ENCODE assay signal across 8 cellular contexts in the genomic region with DNA sequence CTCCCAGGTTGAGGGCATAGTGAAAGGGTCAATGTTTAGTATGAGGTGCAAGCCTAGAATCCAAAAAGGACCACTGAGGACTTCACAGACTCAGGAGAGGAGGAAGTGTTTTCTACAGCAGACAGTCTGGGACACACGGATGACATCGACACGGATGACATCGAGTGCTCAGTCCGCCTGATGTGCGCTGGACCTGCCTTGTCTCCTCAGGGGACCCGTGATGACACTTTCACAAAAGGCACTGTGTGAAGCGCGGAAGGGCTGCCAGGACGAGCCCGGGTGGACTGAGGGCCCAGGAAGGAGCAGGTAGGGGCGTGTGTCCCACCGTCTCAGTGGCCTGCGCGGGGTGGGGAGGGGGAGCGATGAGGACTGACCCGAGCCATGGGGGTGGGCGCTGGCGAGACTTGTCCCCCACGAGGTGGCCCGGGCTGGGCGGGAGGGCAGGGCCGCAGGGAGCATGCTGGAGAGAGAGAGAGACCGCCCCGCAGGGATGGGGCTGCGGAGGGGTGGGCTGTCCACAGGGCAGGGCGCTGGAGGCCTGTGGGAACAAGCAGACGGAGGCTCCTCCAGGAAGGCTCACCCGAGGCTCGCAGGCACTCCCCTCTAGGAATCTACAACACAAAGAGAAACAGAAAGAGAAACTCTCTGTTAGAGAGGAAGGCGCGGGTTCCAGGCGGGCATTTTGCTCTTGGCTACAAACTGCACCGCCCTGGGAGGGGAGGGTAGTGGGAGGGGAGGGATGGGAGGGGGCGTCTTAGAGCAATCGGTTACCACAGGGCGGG. TPM values are rescaled to one million over a fixed set of nuclear protein-coding genes. Genes with fewer than 3 reads are reported as not detected.
A peak's percentile ranks its signal among the peaks of the same experiment; 100 is the strongest.
DNase-seq lines count a peak whose midpoint lies in the region; ATAC-seq and TF ChIP-seq lines count a peak whose summit lies in the region.

No MANE protein-coding gene starts in this region.

- peak overlapping the region; percentile 92 for H3K4me3 Mint-ChIP-seq in activated CD8-positive, alpha-beta memory T cell treated with anti-CD3 and anti-CD28 coated beads, Interleukin-2, amount 10 ng/mL, durations not matched to agents 7 days and 5 days

- H3K4me2 ChIP-seq in KMS-11 = no peak overlapping the region

- TF ChIP-seq CTCF in KMS-11 (conservative IDR thresholded peaks at IDR 0.05; ENCODE audit: low read depth, low read length) (no peak), lower leg skin (IDR thresholded peaks at IDR 0.05) (no peak)

- peaks cover 83% of the 10 kb centered on the region for H3K4me1 Mint-ChIP-seq in activated CD8-positive, alpha-beta memory T cell treated with anti-CD3 and anti-CD28 coated beads, Interleukin-2, amount 10 ng/mL, durations not matched to agents 7 days and 5 days

- no peaks in the 10 kb centered on the region for H3K9me3 Mint-ChIP-seq in activated CD8-positive, alpha-beta memory T cell treated with anti-CD3 and anti-CD28 coated beads, Interleukin-2, amount 10 ng/mL, durations not matched to agents 7 days and 5 days (ENCODE audit: low read depth)

- H3K27me3 Mint-ChIP-seq in activated CD8-positive, alpha-beta memory T cell treated with anti-CD3 and anti-CD28 coated beads, Interleukin-2, amount 10 ng/mL, durations not matched to agents 7 days and 5 days = no peaks in the 10 kb centered on the region

- no peaks in the 10 kb centered on the region for H3K9me3 ChIP-seq in iPS-18a (ENCODE audit: control insufficient read depth, low read depth, low read length)

- peaks cover 6% of the 10 kb centered on the region; the same call in 1 of the 2 replicates for H3K79me2 ChIP-seq in KMS-11 (ENCODE audit: insufficient read depth, low read depth)

- DNase-seq in activated CD8-positive, alpha-beta memory T cell treated with anti-CD3 and anti-CD28 coated beads, Interleukin-2, amount 10 ng/mL, durations not matched to agents 7 days and 5 days = peak; percentile 91
- DNase-seq in stimulated activated naive CD4-positive, alpha-beta T cell treated with Interleukin-2 at 50 U/mL for 16 hours (lab: John Stamatoyannopoulos, UW) = peak; percentile 70
- DNase-seq in lower leg skin (ENCODE audit: low spot score in 2 of 2) (no peak), NCI-H1417 treated with DMSO at 0.1 percent for 48 hours (lab: John Stamatoyannopoulos, UW) (no peak), HT-29 (ENCODE audit: low spot score) (no peak), AG08395 (ENCODE audit: low spot score) (no peak)

- intact Hi-C loops in lower leg skin (cut with DNase I; ENCODE audit: low total_unique reads) = loop anchor here (10.0 kb wide), 2 partner anchors 165 to 215 kb away; partner anchors contain the start of gene GPR107

- no peaks in the 10 kb centered on the region for H3K27me3 ChIP-seq in KMS-11 (ENCODE audit: insufficient read depth, low read depth)
- no peaks in the 10 kb centered on the region for H3K27me3 ChIP-seq in iPS-18a (ENCODE audit: control insufficient read depth, insufficient read depth, low read length)

- H3K36me3 ChIP-seq in KMS-11 (ENCODE audit: insufficient read depth) (no peaks in the 10 kb centered on the region), iPS-18a (ENCODE audit: control insufficient read depth, low read depth, low read length) (peaks cover 2% of the 10 kb centered on the region)

- H3K36me3 Mint-ChIP-seq in activated CD8-positive, alpha-beta memory T cell treated with anti-CD3 and anti-CD28 coated beads, Interleukin-2, amount 10 ng/mL, durations not matched to agents 7 days and 5 days = peaks cover 47% of the 10 kb centered on the region

- no peak overlapping the region for H3K4me3 ChIP-seq in KMS-11 (IDR thresholded peaks at IDR 0.05; ENCODE audit: insufficient read depth, low read depth, low read length)
- peak overlapping the region; percentile 42 for H3K4me3 ChIP-seq in iPS-18a (ENCODE audit: low read length)
- H3K4me3 ChIP-seq in lower leg skin (ENCODE audit: low read depth, poor library complexity, severe bottlenecking) = no peak overlapping the region

- no peak for TF ChIP-seq POLR2A in lower leg skin (IDR thresholded peaks at IDR 0.05)

- H4K20me1 ChIP-seq in KMS-11 (ENCODE audit: insufficient read depth) = no peaks in the 10 kb centered on the region

- H3K9ac ChIP-seq in KMS-11 = no peak overlapping the region
- H3K9ac ChIP-seq in iPS-18a (ENCODE audit: low read length) = peak overlapping the region; percentile 28

- WGBS in lower leg skin, 2 donors = 65 to 69% methylated on average over 37 of the region's 37 CpGs

- peak overlapping the region; percentile 98 for H3K27ac Mint-ChIP-seq in activated CD8-positive, alpha-beta memory T cell treated with anti-CD3 and anti-CD28 coated beads, Interleukin-2, amount 10 ng/mL, durations not matched to agents 7 days and 5 days

- H3K4me1 ChIP-seq in KMS-11 (ENCODE audit: low read depth, poor library complexity, severe bottlenecking) (peaks cover 74% of the 10 kb centered on the region), iPS-18a (ENCODE audit: control insufficient read depth, low read depth, low read length) (peaks cover 18% of the 10 kb centered on the region)

- H3K27ac ChIP-seq in KMS-11 (peak overlapping the region; percentile 92; the same call in 1 of the 2 replicates), iPS-18a (ENCODE audit: low read length) (peak overlapping the region; percentile 16)

- peak; percentile 17 for ATAC-seq in activated CD8-positive, alpha-beta memory T cell treated with anti-CD3 and anti-CD28 coated beads, Interleukin-2, amount 10 ng/mL, durations not matched to agents 7 days and 5 days

- CTCF ChIA-PET in activated CD8-positive, alpha-beta memory T cell treated with anti-CD3 and anti-CD28 coated beads, Interleukin-2, amount 10 ng/mL, durations not matched to agents 7 days and 5 days (lab: Charles Lee) = interaction anchor here (0.6 to 5.5 kb wide), 11 partner anchors 14 to 1489 kb away, joined by 3 to 110 read pairs (median 5); no protein-coding TSS in a partner anchor

- no peak overlapping the region for H2AFZ ChIP-seq in KMS-11 (ENCODE audit: low read depth)

RNA-seq across cellular contexts. Expression of gene USP20, which starts 54.9 kb away (rescaled TPM):
- total RNA-seq in activated CD8-positive, alpha-beta memory T cell treated with anti-CD3 and anti-CD28 coated beads, Interleukin-2, amount 10 ng/mL, durations not matched to agents 7 days and 5 days = 100 to 1,000 TPM; 114 to 155 TPM
- total RNA-seq in lower leg skin = 10 to 100 TPM; 20.7 to 39.7 (median 36.1) TPM
- total RNA-seq in HT-29 (2014; rRNA removed; shearing (Covaris generic)) = 12.4 and 14.8 TPM in 2 replicates

RNA-seq across cellular contexts. Expression of gene C9orf78, which starts 55.1 kb away (rescaled TPM):
- total RNA-seq in activated CD8-positive, alpha-beta memory T cell treated with anti-CD3 and anti-CD28 coated beads, Interleukin-2, amount 10 ng/mL, durations not matched to agents 7 days and 5 days = 10 to 100 TPM; 77.7 to 90.2 TPM
- 100 to 1,000 TPM in 1 of 4 donors, 10 to 100 TPM in 3; 56.3 to 105 (median 61.3) TPM for total RNA-seq in lower leg skin
- total RNA-seq in HT-29 (2014; rRNA removed; shearing (Covaris generic)) = 27.9 and 37.8 TPM in 2 replicates

Comparison
In these comparisons a context has a peak if more than half of its experiments do, and no peak if none do; other contexts are left out.
1. DNase-seq: peak in activated CD8-positive, alpha-beta memory T cell treated with anti-CD3 and anti-CD28 coated beads, Interleukin-2, amount 10 ng/mL, durations not matched to agents 7 days and 5 days (single experiment) and stimulated activated naive CD4-positive, alpha-beta T cell treated with Interleukin-2 at 50 U/mL for 16 hours (single experiment); none in lower leg skin (0 of 2), NCI-H1417 treated with DMSO at 0.1 percent for 48 hours (single experiment), HT-29 (single experiment) and AG08395 (single experiment).